In genomic region chr5:19256036-19256435, GRCh38 we compare ENCODE assay signal across 24 cellular contexts.
"Had no signal": no experiment of that assay in that cellular context is flagged by ENCODE, and none has a peak within 500 bp of the region (broad histone marks: within the 10 kb centered on the region; RNA-seq: fewer than 3 reads in every experiment).

No MANE protein-coding gene starts in this region.

- DNase-seq: activated CD4-positive, alpha-beta memory T cell treated with anti-CD3 and anti-CD28 coated beads, Interleukin-2, amount 10 ng/mL, durations not matched to agents 7 days and 5 days; activated CD4-positive, alpha-beta T cell treated with anti-CD3 and anti-CD28 coated beads, Interleukin-2, amount 50 U/mL, for 1 hour; activated CD4-positive, CD25-positive, alpha-beta regulatory T cell; activated gamma-delta T cell; activated naive CD4-positive, alpha-beta T cell treated with anti-CD3 and anti-CD28 coated beads for 36 hours; activated T-cell treated with anti-CD3 and anti-CD28 coated beads for 4 hours; activated T-cell treated with anti-CD3 and anti-CD28 coated beads, Interleukin-2, amount 50 U/mL, for 48 hours; amygdala; cortex of kidney; Karpas-422; NCI-H1092 treated with DMSO at 0.1 percent for 48 hours; NCI-H1417 treated with DMSO at 0.1 percent for 48 hours; NCI-H1694 treated with DMSO at 0.1 percent for 48 hours; NCI-H2029 treated with DMSO at 0.1 percent for 48 hours; NCI-H2227 treated with DMSO at 0.1 percent for 48 hours; NCI-H446 treated with DMSO at 0.1 percent for 48 hours; NCI-H524 treated with DMSO at 0.1 percent for 48 hours; NCI-H774; SHP77 treated with DMSO at 0.1 percent for 48 hours; T-cell; T-helper 2 cell had no signal

- H3K27me3 Mint-ChIP-seq: activated CD4-positive, alpha-beta memory T cell treated with anti-CD3 and anti-CD28 coated beads, Interleukin-2, amount 10 ng/mL, durations not matched to agents 7 days and 5 days; activated naive CD8-positive, alpha-beta T cell; activated T-helper 17 cell treated with anti-CD3 and anti-CD28 coated beads, Interleukin-2, amount 50 U/mL, for 72 hours; T-cell had no signal

- H3K4me1 Mint-ChIP-seq: activated CD4-positive, alpha-beta memory T cell treated with anti-CD3 and anti-CD28 coated beads, Interleukin-2, amount 10 ng/mL, durations not matched to agents 7 days and 5 days; activated T-helper 17 cell treated with anti-CD3 and anti-CD28 coated beads, Interleukin-2, amount 50 U/mL, for 72 hours; T-cell had no signal

- H3K36me3 Mint-ChIP-seq: activated naive CD8-positive, alpha-beta T cell; T-cell had no signal

- H3K4me3 Mint-ChIP-seq: activated CD4-positive, alpha-beta memory T cell treated with anti-CD3 and anti-CD28 coated beads, Interleukin-2, amount 10 ng/mL, durations not matched to agents 7 days and 5 days; activated naive CD4-positive, alpha-beta T cell treated with anti-CD3 and anti-CD28 coated beads for 36 hours; activated naive CD8-positive, alpha-beta T cell; activated T-helper 17 cell treated with anti-CD3 and anti-CD28 coated beads, Interleukin-2, amount 50 U/mL, for 72 hours; T-cell had no signal

- H3K27ac Mint-ChIP-seq: activated CD4-positive, alpha-beta memory T cell treated with anti-CD3 and anti-CD28 coated beads, Interleukin-2, amount 10 ng/mL, durations not matched to agents 7 days and 5 days; activated naive CD4-positive, alpha-beta T cell treated with anti-CD3 and anti-CD28 coated beads for 36 hours; activated naive CD8-positive, alpha-beta T cell; activated T-helper 17 cell treated with anti-CD3 and anti-CD28 coated beads, Interleukin-2, amount 50 U/mL, for 72 hours; T-cell had no signal

- FAIRE-seq: RCC 7860 had no signal
